In the genomic region with DNA sequence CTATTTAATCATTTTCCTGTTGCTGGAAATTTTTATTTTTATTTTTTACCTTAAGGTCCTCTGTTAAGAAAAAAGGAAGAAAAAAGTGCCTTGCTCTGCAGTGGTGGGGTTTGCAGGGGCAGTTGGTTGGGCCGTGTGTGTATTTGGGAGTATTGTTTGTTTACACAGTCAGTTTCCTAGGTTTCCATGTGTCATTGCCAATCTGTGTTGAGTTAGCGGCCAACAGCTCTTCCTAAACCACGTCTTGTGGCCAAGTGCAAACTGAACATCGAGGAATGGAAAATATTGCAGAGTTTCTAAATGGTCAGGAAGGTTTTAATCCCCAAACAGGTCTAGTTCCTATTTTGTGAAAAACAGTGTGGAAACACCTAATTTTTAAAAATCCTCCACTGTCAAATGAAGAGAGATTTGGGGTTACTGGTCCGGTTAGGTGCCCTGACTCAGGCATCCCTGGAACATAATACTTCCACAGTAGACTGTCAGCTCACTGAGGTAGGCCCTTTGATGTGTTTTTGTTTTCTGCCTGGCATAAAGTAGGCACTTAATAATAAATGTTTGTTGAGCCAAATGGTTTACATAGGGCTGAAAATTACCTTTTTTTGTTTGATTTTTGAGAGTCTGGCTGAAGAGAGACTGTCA, we compare ENCODE assay signal across 9 cellular contexts. TPM values are rescaled to one million over a fixed set of nuclear protein-coding genes. Genes with fewer than 3 reads are reported as not detected.
A peak's percentile ranks its signal among the peaks of the same experiment; 100 is the strongest.
DNase-seq lines count a peak whose midpoint lies in the region; ATAC-seq, FAIRE-seq and TF ChIP-seq lines count a peak whose summit lies in the region.
"Had no signal": no experiment of that assay in that cellular context is flagged by ENCODE, and none has a peak within 500 bp of the region (broad histone marks: within the 10 kb centered on the region; RNA-seq: fewer than 3 reads in every experiment).

No MANE protein-coding gene starts in this region.

- 15 to 29% (median 16%) methylated on average over 5 of the region's 5 CpGs for WGBS in ovary, 3 donors

- no peaks in the 10 kb centered on the region for H3K9me3 ChIP-seq in ovary

- TF ChIP-seq POLR2A in ovary (IDR thresholded peaks at IDR 0.05), result no peak

- intact Hi-C loops in ovary (cut with DNase I), result loop anchor here in 1 of 4 donors (1.0 kb wide), 1 partner anchor 21 kb away; no protein-coding TSS in a partner anchor

- DNase-seq in Daoy (ENCODE audit: low read depth) (peak; percentile 77), NCI-H2081 treated with DMSO at 0.1 percent for 48 hours (lab: John Stamatoyannopoulos, UW) (peak; percentile 81), ovary (peak in 3 of 5 donors; percentile 26 to 64 (median 36)), T1000 (lab: John Stamatoyannopoulos, UW) (no peak)
- DNase-seq in stimulated activated CD8-positive, alpha-beta memory T cell treated with anti-CD3 and anti-CD28 coated beads, Interleukin-4, amount 100 ng/mL, for 48 hours, result no peak
- DNase-seq in NK-92 treated with Interleukin-12 subunit alpha and Interleukin-12 subunit beta, amount 100 ng/mL, for 24 hours (lab: John Stamatoyannopoulos, UW), result no peak
- DNase-seq: stimulated activated naive CD8-positive, alpha-beta T cell treated with anti-CD3 and anti-CD28 coated beads, Interleukin-15, Interleukin-2, amounts not matched to agents 100 U/mL and 50 U/mL, for 24 hours had no signal

- peaks cover 32% of the 10 kb centered on the region for H3K4me1 ChIP-seq in ovary (ENCODE audit: insufficient read depth)

- H3K36me3 ChIP-seq in ovary, result no peaks in the 10 kb centered on the region

- peak overlapping the region; percentile 1 for H3K27ac ChIP-seq in ovary

- peak; percentile 21 for FAIRE-seq in endometrium (lab: Jason Lieb, UNC)

- no peak for TF ChIP-seq CTCF in ovary (IDR thresholded peaks at IDR 0.05)

- no peak for ATAC-seq in HG02981 (IDR thresholded peaks at IDR 0.05; ENCODE audit: unreplicated experiment)
- ATAC-seq: stimulated activated naive CD8-positive, alpha-beta T cell treated with anti-CD3 and anti-CD28 coated beads, Interleukin-15, Interleukin-2, amounts not matched to agents 100 U/mL and 50 U/mL, for 24 hours had no signal

- H3K27me3 ChIP-seq in ovary, result no peaks in the 10 kb centered on the region

- TF ChIP-seq EP300 in ovary (IDR thresholded peaks at IDR 0.05), result no peak

- no peak overlapping the region for H3K4me3 ChIP-seq in ovary

RNA-seq across cellular contexts. Expression of gene MAMDC2, which starts 37.0 kb away (rescaled TPM):
- 0.30 and 2.2 TPM in 2 replicates for total RNA-seq in Daoy (2014; rRNA removed; shearing (Covaris generic))
- 10 to 100 TPM; 24.6 to 92.3 (median 69.5) TPM for total RNA-seq in ovary
- polyA plus RNA-seq in ovary, result 10 to 100 TPM; 25.9 to 96.6 TPM

Comparison
In these comparisons a context has a peak if more than half of its experiments do, and no peak if none do; other contexts are left out.
1. DNase-seq: peak in Daoy (single experiment), NCI-H2081 treated with DMSO at 0.1 percent for 48 hours (single experiment) and ovary (3 of 5); none in stimulated activated CD8-positive, alpha-beta memory T cell treated with anti-CD3 and anti-CD28 coated beads, Interleukin-4, amount 100 ng/mL, for 48 hours (single experiment), NK-92 treated with Interleukin-12 subunit alpha and Interleukin-12 subunit beta, amount 100 ng/mL, for 24 hours (single experiment) and T1000 (single experiment).